ENCODE assay signal across 10 cellular contexts in the genomic region with DNA sequence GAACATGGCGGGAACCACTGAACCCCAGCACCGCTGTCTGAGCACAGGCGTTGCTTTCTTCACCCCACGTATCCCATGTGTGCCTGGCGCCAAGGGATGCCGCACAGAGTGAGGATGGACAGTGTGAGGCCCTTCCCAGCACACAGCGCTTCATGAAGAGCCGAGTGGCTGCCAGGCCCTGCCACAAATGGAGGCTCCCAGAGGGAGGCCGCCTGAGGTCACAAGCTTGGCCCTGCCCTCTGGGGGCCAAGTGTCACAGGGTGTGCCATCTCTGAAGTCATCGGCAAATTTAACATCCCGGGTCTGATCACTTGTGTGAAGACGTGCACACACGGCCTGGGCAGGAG. TPM values are rescaled to one million over a fixed set of nuclear protein-coding genes. Genes with fewer than 3 reads are reported as not detected.
A peak's percentile ranks its signal among the peaks of the same experiment; 100 is the strongest.
DNase-seq lines count a peak whose midpoint lies in the region; ATAC-seq and TF ChIP-seq lines count a peak whose summit lies in the region.
"Had no signal": no experiment of that assay in that cellular context is flagged by ENCODE, and none has a peak within 500 bp of the region (broad histone marks: within the 10 kb centered on the region; RNA-seq: fewer than 3 reads in every experiment).

No MANE protein-coding gene starts in this region.

- H3K9me3 ChIP-seq in DND-41 (ENCODE audit: insufficient read depth, low read length, severe bottlenecking) (no peaks in the 10 kb centered on the region), esophagus squamous epithelium (no peaks in the 10 kb centered on the region), psoas muscle (no peaks in the 10 kb centered on the region), PC-9 (ENCODE audit: insufficient read depth, low read depth) (no peaks in the 10 kb centered on the region)

- H3K27me3 Mint-ChIP-seq in T-cell = no peaks in the 10 kb centered on the region

- H3K27me3 ChIP-seq in DND-41 (ENCODE audit: insufficient read depth, low read length, poor library complexity) (no peaks in the 10 kb centered on the region), esophagus squamous epithelium (no peaks in the 10 kb centered on the region), psoas muscle (ENCODE audit: insufficient read depth in 3 of 3, low read length in 2 of 3) (no peaks in the 10 kb centered on the region), PC-9 (ENCODE audit: insufficient read depth, low read depth) (no peaks in the 10 kb centered on the region)

- H3K27ac ChIP-seq in DND-41 (ENCODE audit: low read length) (0 out of 2 replicates have a peak overlapping the region, but pooled peaks have one; percentile 8), esophagus squamous epithelium (peak overlapping the region; percentile 89 to 96 (median 92)), psoas muscle (peak overlapping the region; percentile 85), PC-9 (no peak overlapping the region)

- H3K36me3 ChIP-seq in DND-41 (ENCODE audit: insufficient read depth, low read length) (peaks cover 55% of the 10 kb centered on the region), esophagus squamous epithelium (peaks cover 25 to 77% (median 37%) of the 10 kb centered on the region in 3 donors), psoas muscle (ENCODE audit: insufficient read depth in 1 of 2, low read depth in 1 of 2) (peaks cover 0 to 36% of the 10 kb centered on the region in 2 donors), PC-9 (ENCODE audit: low read depth) (no peaks in the 10 kb centered on the region)

- no peak for TF ChIP-seq CTCF in DND-41 (IDR thresholded peaks at IDR 0.05; ENCODE audit: borderline replicate concordance, extremely low read depth, low read length, poor library complexity, severe bottlenecking)
- no peak for TF ChIP-seq CTCF in esophagus squamous epithelium (IDR thresholded peaks at IDR 0.05)
- no peak for TF ChIP-seq CTCF in psoas muscle (IDR thresholded peaks at IDR 0.05)
- TF ChIP-seq CTCF in PC-9 (conservative IDR thresholded peaks at IDR 0.05) = no peak

- H3K4me3 ChIP-seq in DND-41 (ENCODE audit: low read depth in 1 of 2, low read length in 2 of 2) = no peak overlapping the region
- H3K4me3 ChIP-seq in esophagus squamous epithelium = no peak overlapping the region
- no peak overlapping the region for H3K4me3 ChIP-seq in psoas muscle
- no peak overlapping the region for H3K4me3 ChIP-seq in PC-9

- WGBS in esophagus squamous epithelium, 2 donors = 60% methylated on average over 1 of the region's 13 CpGs; no CpG with 5 or more reads in 1 of the 2 donors
- 25 to 37% (median 31%) methylated on average over 13 of the region's 13 CpGs for WGBS in psoas muscle, 3 donors

- peaks cover 36 to 48% (median 37%) of the 10 kb centered on the region in 3 donors for H3K4me1 Mint-ChIP-seq in T-cell

- intact Hi-C loops in esophagus squamous epithelium (cut with DNase I) = no loop called here
- intact Hi-C loops in psoas muscle (cut with DNase I) = no loop called here
- intact Hi-C loops in PC-9 (cut with micrococcal nuclease; ENCODE audit: unreplicated experiment) = no loop called here

- BruUV-seq in PC-9 (replicated peaks; lab: Mats Ljungman, UMichigan) = no TSS peak

- no peak overlapping the region for H2AFZ ChIP-seq in DND-41 (ENCODE audit: low read depth, low read length)
- H2AFZ ChIP-seq in PC-9 = no peak overlapping the region

- POLR2A ChIA-PET in T-cell (lab: Charles Lee) (no interaction called here), PC-9 (lab: Charles Lee; ENCODE audit: unreplicated experiment) (no interaction called here)

- H3K79me2 ChIP-seq in DND-41 (ENCODE audit: insufficient read depth, low read length) (peaks cover 48% of the 10 kb centered on the region), PC-9 (ENCODE audit: low read depth) (peaks cover 5% of the 10 kb centered on the region; the same call in 1 of the 2 replicates)

- H3K9me3 Mint-ChIP-seq in T-cell = no peaks in the 10 kb centered on the region

- no peak for DNase-seq in DND-41
- DNase-seq in T-cell = no peak
- no peak for DNase-seq in esophagus squamous epithelium (lab: John Stamatoyannopoulos, UW)
- no peak for DNase-seq in psoas muscle
- no peak for DNase-seq in NCI-H1417 (lab: John Stamatoyannopoulos, UW)
- no peak for DNase-seq in stimulated activated CD4-positive, alpha-beta T cell treated with anti-CD3 and anti-CD28 coated beads, Interleukin-12 subunit alpha, Interleukin-12 subunit beta, amount 100 ng/mL, for 4 hours
- DNase-seq in PC-9 = no peak
- DNase-seq: activated CD4-positive, alpha-beta T cell treated with anti-CD3 and anti-CD28 coated beads, Interleukin-2, amount 50 U/mL, for 1 hour; NCI-H1694 treated with DMSO at 0.1 percent for 48 hours had no signal

- H3K9me2 ChIP-seq in PC-9 (ENCODE audit: insufficient read depth) = no peaks in the 10 kb centered on the region

- H3K4me2 ChIP-seq in DND-41 (ENCODE audit: insufficient read depth, low read length) (no peak overlapping the region), PC-9 (no peak overlapping the region)

- TF ChIP-seq POLR2A in esophagus squamous epithelium (IDR thresholded peaks at IDR 0.05) = no peak

- CTCF ChIA-PET in T-cell (lab: Charles Lee) (no interaction called here), PC-9 (lab: Charles Lee) (no interaction called here)

- no peaks in the 10 kb centered on the region; the same call in 1 of the 2 replicates for H3K4me1 ChIP-seq in DND-41 (ENCODE audit: insufficient read depth, low read length)
- H3K4me1 ChIP-seq in esophagus squamous epithelium = peaks cover 43 to 66% (median 49%) of the 10 kb centered on the region in 3 donors
- H3K4me1 ChIP-seq in psoas muscle = peaks cover 54% of the 10 kb centered on the region
- no peaks in the 10 kb centered on the region for H3K4me1 ChIP-seq in PC-9 (replicated peaks; ENCODE audit: insufficient read depth)

- no peaks in the 10 kb centered on the region for H3F3A ChIP-seq in PC-9 (ENCODE audit: insufficient read depth, low read depth)

- no peak overlapping the region for H3K9ac ChIP-seq in DND-41 (ENCODE audit: low read depth, low read length)

- no peak overlapping the region for H3K4me3 Mint-ChIP-seq in T-cell

- H4K20me1 ChIP-seq in DND-41 (ENCODE audit: insufficient read depth, low read length) (peaks cover 71% of the 10 kb centered on the region), PC-9 (ENCODE audit: insufficient read depth) (no peaks in the 10 kb centered on the region)

- peak overlapping the region; percentile 85 to 89 for H3K27ac Mint-ChIP-seq in T-cell

- ATAC-seq in DND-41 (ENCODE audit: insufficient read depth, low read depth) (no peak), T-cell (replicated peaks in 1 of 4) (no peak), psoas muscle (peak; percentile 5 to 50 (median 34)), GM21528 (IDR thresholded peaks at IDR 0.05; ENCODE audit: low FRiP score, unreplicated experiment) (no peak)

- H3K36me3 Mint-ChIP-seq in T-cell = peaks cover 5% of the 10 kb centered on the region

RNA-seq across cellular contexts. Expression of a gene that starts 24.4 kb away (rescaled TPM):
- total RNA-seq in T-cell = 10 to 100 TPM; 10.7 to 27.3 (median 22.6) TPM
- total RNA-seq in esophagus squamous epithelium = 10 to 100 TPM in 1 of 4 donors, 1 to 10 TPM in 3; 2.5 to 11.1 (median 6.5) TPM
- 10 to 100 TPM; 10.3 to 16.4 (median 13.2) TPM for total RNA-seq in psoas muscle
- 10 to 100 TPM in 1 of 3 donors, 1 to 10 TPM in 2; 7.4 to 12.4 (median 9.7) TPM for polyA plus RNA-seq in psoas muscle
- 12.6 and 19.1 TPM in 2 replicates for total RNA-seq in PC-9 (2021)

RNA-seq across cellular contexts. Expression of a gene that starts 29.1 kb away (rescaled TPM):
- total RNA-seq in T-cell (1 to 10 TPM; 2.3 to 3.7 (median 2.9) TPM), esophagus squamous epithelium (100 to 1,000 TPM in 1 of 4 donors, 10 to 100 TPM in 3; 61.4 to 131 (median 82.5) TPM), psoas muscle (1 to 10 TPM in 2 of 4 donors, under 1 TPM in 2; 0.60 to 3.7 (median 1.2) TPM), PC-9 (2021) (26.9 and 29.8 TPM in 2 replicates)
- polyA plus RNA-seq in psoas muscle = 1 to 10 TPM in 1 of 3 donors, under 1 TPM in 2; 0.31 to 1.2 (median 0.53) TPM

RNA-seq across cellular contexts. Expression of a gene that starts 32.6 kb away (rescaled TPM):
- total RNA-seq in T-cell (10 to 100 TPM; 38.8 to 51.5 (median 45.7) TPM), esophagus squamous epithelium (100 to 1,000 TPM in 2 of 4 donors, 10 to 100 TPM in 2; 67.4 to 131 (median 91.2) TPM), psoas muscle (10 to 100 TPM; 16.0 to 26.6 (median 21.6) TPM), PC-9 (2021) (45.8 and 49.2 TPM in 2 replicates)
- polyA plus RNA-seq in psoas muscle = 10 to 100 TPM; 18.2 to 85.6 (median 27.1) TPM

RNA-seq across cellular contexts. Expression of a gene that starts 34.7 kb away (rescaled TPM):
- total RNA-seq in T-cell = 10 to 100 TPM; 14.4 to 27.3 (median 16.5) TPM
- 10 to 100 TPM in 3 of 4 donors, 1 to 10 TPM in 1; 7.6 to 20.9 (median 11.9) TPM for total RNA-seq in esophagus squamous epithelium
- 10 to 100 TPM in 1 of 4 donors, 1 to 10 TPM in 3; 5.6 to 10.3 (median 7.7) TPM for total RNA-seq in psoas muscle
- polyA plus RNA-seq in psoas muscle = 10 to 100 TPM in 1 of 3 donors, 1 to 10 TPM in 2; 5.9 to 12.8 (median 6.4) TPM
- total RNA-seq in PC-9 (2021) = 24.3 and 30.0 TPM in 2 replicates

Comparison
In these comparisons a context has a peak if more than half of its experiments do, and no peak if none do; other contexts are left out.
1. ATAC-seq: peak in psoas muscle (4 of 4); none in DND-41 (single experiment), T-cell (0 of 4) and GM21528 (single experiment).